8 cellular contexts compared by ENCODE assay signal in genomic region chrX:21985332-21985777, GRCh38. TPM values are rescaled to one million over a fixed set of nuclear protein-coding genes. Genes with fewer than 3 reads are reported as not detected.
A peak's percentile ranks its signal among the peaks of the same experiment; 100 is the strongest.
DNase-seq lines count a peak whose midpoint lies in the region; ATAC-seq and TF ChIP-seq lines count a peak whose summit lies in the region.

No MANE protein-coding gene starts in this region.

- H3K36me3 ChIP-seq in esophagus squamous epithelium = peaks cover 0 to 8% (median 0%) of the 10 kb centered on the region in 3 donors

- H3K9me3 Mint-ChIP-seq in nephron progenitor cell = no peaks in the 10 kb centered on the region

- TF ChIP-seq CTCF in esophagus squamous epithelium (IDR thresholded peaks at IDR 0.05) (peak; percentile 88 to 96 (median 91)), nephron progenitor cell (IDR thresholded peaks at IDR 0.05) (peak; percentile 95)

- H3K27me3 ChIP-seq in esophagus squamous epithelium = no peaks in the 10 kb centered on the region

- no peaks in the 10 kb centered on the region for H3K9me3 ChIP-seq in esophagus squamous epithelium

- in situ Hi-C loops in KBM-7 (cut with MboI; ENCODE audit: low pct_unique_long_range_greater_than_20kb, low sequenced_read_pairs) = no loop called here

- peak overlapping the region; percentile 10 for H3K27ac Mint-ChIP-seq in nephron progenitor cell

- H3K27me3 Mint-ChIP-seq in nephron progenitor cell (ENCODE audit: low read depth, poor library complexity) = no peaks in the 10 kb centered on the region

- intact Hi-C loops in esophagus squamous epithelium (cut with DNase I) = loop anchor here (10.0 kb wide), 1 partner anchor 149 kb away; no protein-coding TSS in a partner anchor

- H3K4me3 ChIP-seq in esophagus squamous epithelium = no peak overlapping the region

- DNase-seq in EH (ENCODE audit: low read depth) (peak; percentile 79), KBM-7 (peak; percentile 97), OCI-M1 (lab: John Stamatoyannopoulos, UW) (peak; percentile 83), activated T-cell treated with anti-CD3 and anti-CD28 coated beads for 48 hours (ENCODE audit: low read depth) (peak; percentile 56), esophagus squamous epithelium (lab: John Stamatoyannopoulos, UW) (no peak), nephron progenitor cell (peak; percentile 74), superior temporal gyrus (ENCODE audit: extremely low spot score) (peak; percentile 82)

- no peak for TF ChIP-seq POLR2A in esophagus squamous epithelium (IDR thresholded peaks at IDR 0.05)

- 4 to 10% methylated on average over 2 to 3 of the region's 3 CpGs for WGBS in esophagus squamous epithelium, 2 donors

- H3K36me3 Mint-ChIP-seq in nephron progenitor cell (ENCODE audit: low read depth) = peaks cover 56% of the 10 kb centered on the region

- H3K27ac ChIP-seq in esophagus squamous epithelium = no peak overlapping the region

- no peaks in the 10 kb centered on the region for H3K4me1 ChIP-seq in esophagus squamous epithelium

- peak; percentile 91 for ATAC-seq in GM21786 (IDR thresholded peaks at IDR 0.05; ENCODE audit: unreplicated experiment)

- no peak overlapping the region for H3K4me3 Mint-ChIP-seq in nephron progenitor cell

- H3K4me1 Mint-ChIP-seq in nephron progenitor cell = no peaks in the 10 kb centered on the region

RNA-seq across cellular contexts. Expression of gene SMS, which starts 44.8 kb away (rescaled TPM):
- total RNA-seq in esophagus squamous epithelium = 10 to 100 TPM; 19.0 to 46.7 (median 31.3) TPM

RNA-seq across cellular contexts. Expression of gene PHEX, which starts 46.8 kb away (rescaled TPM):
- total RNA-seq in esophagus squamous epithelium = under 1 TPM; 0.04 to 0.73 (median 0.31) TPM
